In the genomic region with DNA sequence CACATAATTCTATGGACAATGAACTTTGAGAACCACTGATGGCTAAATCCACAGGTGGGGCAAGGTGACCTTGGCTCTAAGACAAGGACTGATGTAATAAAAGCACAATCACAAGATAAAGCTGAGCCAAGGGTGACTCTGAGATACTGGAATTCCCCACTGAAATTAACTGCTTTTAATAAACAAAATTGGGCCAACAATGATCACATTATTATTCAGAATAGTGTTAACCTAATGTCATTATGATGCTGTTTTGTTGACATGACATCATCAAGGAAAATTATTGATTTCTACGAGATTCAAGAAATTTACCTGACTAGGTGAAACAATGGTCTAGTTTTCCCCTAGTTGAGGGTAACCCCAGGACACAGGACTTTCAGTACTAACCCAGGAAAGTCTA, we compare ENCODE assay signal across 23 cellular contexts.
A peak's percentile ranks its signal among the peaks of the same experiment; 100 is the strongest.
DNase-seq lines count a peak whose midpoint lies in the region; ATAC-seq, FAIRE-seq and TF ChIP-seq lines count a peak whose summit lies in the region.
"Had no signal": no experiment of that assay in that cellular context is flagged by ENCODE, and none has a peak within 500 bp of the region (broad histone marks: within the 10 kb centered on the region; RNA-seq: fewer than 3 reads in every experiment).

No MANE protein-coding gene starts in this region.

- H3K4me1 ChIP-seq in HepG2 (ENCODE audit: insufficient read depth, low read length) (no peaks in the 10 kb centered on the region), right lobe of liver (no peaks in the 10 kb centered on the region), astrocyte (ENCODE audit: insufficient read depth, low read length) (no peaks in the 10 kb centered on the region), body of pancreas (no peaks in the 10 kb centered on the region)
- H3K4me1 ChIP-seq: A549, Caco-2 had no signal

- 0% methylated on average over 1 of the region's 1 CpG for WGBS in HepG2 (ENCODE audit: low lambda C conversion rate)
- WGBS in right lobe of liver (ENCODE audit: insufficient coverage, low coverage, low lambda C conversion rate, missing lambda C conversion rate) = 64% methylated on average over 1 of the region's 1 CpG
- WGBS in body of pancreas, 2 donors = 10 to 21% methylated on average over 1 of the region's 1 CpG

- H3K27me3 ChIP-seq in HepG2 (ENCODE audit: control insufficient read depth in 1 of 2, insufficient read depth in 2 of 2, low read length in 2 of 2) (no peaks in the 10 kb centered on the region), right lobe of liver (no peaks in the 10 kb centered on the region), astrocyte (ENCODE audit: insufficient read depth, low read length) (no peaks in the 10 kb centered on the region), body of pancreas (no peaks in the 10 kb centered on the region)
- H3K27me3 ChIP-seq: BLaER1 treated with 17β-estradiol and CSF1 and Interleukin-3, amounts not matched to agents 10 nM and 100 nM had no signal

- H3K36me3 Mint-ChIP-seq in astrocyte (ENCODE audit: low read depth, unreplicated experiment) = no peaks in the 10 kb centered on the region
- no peaks in the 10 kb centered on the region for H3K36me3 Mint-ChIP-seq in activated T-helper 2 cell treated with anti-CD3 and anti-CD28 coated beads, Interferon-gamma antibody, Interleukin-2, Interleukin-4, amounts not matched to agents 10 μg/mL and 5 μg/mL and 100 μg/mL, durations not matched to agents 14 hours and 24 hours and 36 hours (ENCODE audit: low read depth)
- H3K36me3 Mint-ChIP-seq: CD8-positive, alpha-beta T cell had no signal

- TF ChIP-seq POLR2A in HepG2 (IDR thresholded peaks at IDR 0.05; ENCODE audit: insufficient read depth in 1 of 2, low read depth in 2 of 2, low read length in 2 of 2) = no peak
- no peak for TF ChIP-seq POLR2A in right lobe of liver (IDR thresholded peaks at IDR 0.05)
- no peak for TF ChIP-seq POLR2A in body of pancreas (IDR thresholded peaks at IDR 0.05)

- TF ChIP-seq CTCF in HepG2 (CRISPR knock-in tag; IDR thresholded peaks at IDR 0.05) (no peak), right lobe of liver (IDR thresholded peaks at IDR 0.05) (no peak), astrocyte (IDR thresholded peaks at IDR 0.05; ENCODE audit: insufficient read depth, low read depth, low read length) (no peak), body of pancreas (IDR thresholded peaks at IDR 0.05) (no peak)

- no peak overlapping the region for H3K4me2 ChIP-seq in HepG2 (ENCODE audit: low read depth, low read length)
- H3K4me2 ChIP-seq in astrocyte (ENCODE audit: low read length) = no peak overlapping the region
- H3K4me2 ChIP-seq: A549 had no signal

- H2AFZ ChIP-seq in HepG2 (ENCODE audit: low read length) = no peak overlapping the region
- no peak overlapping the region for H2AFZ ChIP-seq in astrocyte (ENCODE audit: low read depth, low read length)

- H3K36me3 ChIP-seq in HepG2 (replicated peaks in 1 of 2; ENCODE audit: control insufficient read depth in 1 of 2, insufficient read depth in 2 of 2, low read length in 2 of 2) (no peaks in the 10 kb centered on the region), right lobe of liver (no peaks in the 10 kb centered on the region), astrocyte (ENCODE audit: insufficient read depth, low read length) (no peaks in the 10 kb centered on the region), body of pancreas (replicated peaks in 1 of 2; ENCODE audit: insufficient read depth in 1 of 2, low read depth in 2 of 2) (no peaks in the 10 kb centered on the region)
- H3K36me3 ChIP-seq: BLaER1 treated with 17β-estradiol and CSF1 and Interleukin-3, amounts not matched to agents 10 nM and 100 nM had no signal

- H3K4me3 Mint-ChIP-seq in astrocyte (ENCODE audit: unreplicated experiment) = no peak overlapping the region
- no peak overlapping the region for H3K4me3 Mint-ChIP-seq in activated T-helper 2 cell treated with anti-CD3 and anti-CD28 coated beads, Interferon-gamma antibody, Interleukin-2, Interleukin-4, amounts not matched to agents 10 μg/mL and 5 μg/mL and 100 μg/mL, durations not matched to agents 14 hours and 24 hours and 36 hours (ENCODE audit: low read depth)
- H3K4me3 Mint-ChIP-seq: B cell; CD4-positive, alpha-beta T cell; CD8-positive, alpha-beta T cell had no signal

- no peak for DNase-seq in HepG2 (ENCODE audit: low spot score)
- DNase-seq in right lobe of liver = no peak
- no peak for DNase-seq in astrocyte (ENCODE audit: low read depth)
- no peak for DNase-seq in body of pancreas
- DNase-seq in activated T-helper 2 cell treated with anti-CD3 and anti-CD28 coated beads, Interferon-gamma antibody, Interleukin-2, Interleukin-4, amounts not matched to agents 10 μg/mL and 5 μg/mL and 100 μg/mL, durations not matched to agents 14 hours and 24 hours and 36 hours (ENCODE audit: low spot score) = no peak
- no peak for DNase-seq in kidney tubule cell (ENCODE audit: low spot score)
- DNase-seq: AML-193; Caco-2; Calu3; CD4-positive, alpha-beta T cell; CD8-positive, alpha-beta T cell; DMS79 treated with DMSO at 0.1 percent for 48 hours; GF-D8 had no signal

- no peak overlapping the region for H3K27ac Mint-ChIP-seq in astrocyte (ENCODE audit: unreplicated experiment)
- H3K27ac Mint-ChIP-seq in activated T-helper 2 cell treated with anti-CD3 and anti-CD28 coated beads, Interferon-gamma antibody, Interleukin-2, Interleukin-4, amounts not matched to agents 10 μg/mL and 5 μg/mL and 100 μg/mL, durations not matched to agents 14 hours and 24 hours and 36 hours = no peak overlapping the region
- H3K27ac Mint-ChIP-seq: B cell; CD4-positive, alpha-beta T cell; CD8-positive, alpha-beta T cell had no signal

- intact Hi-C loops in HepG2 (cut with micrococcal nuclease; ENCODE audit: unreplicated experiment) = no loop called here
- intact Hi-C loops in right lobe of liver (cut with DNase I) = no loop called here
- intact Hi-C loops in body of pancreas (cut with DNase I) = no loop called here
- intact Hi-C loops in activated T-helper 2 cell treated with anti-CD3 and anti-CD28 coated beads, Interferon-gamma antibody, Interleukin-2, Interleukin-4, amounts not matched to agents 10 μg/mL and 5 μg/mL and 100 μg/mL, durations not matched to agents 14 hours and 24 hours and 36 hours (cut with micrococcal nuclease) = no loop called here

- H3K9ac ChIP-seq in HepG2 (ENCODE audit: insufficient read depth, low read depth, low read length) (no peak overlapping the region), astrocyte (ENCODE audit: low read length) (no peak overlapping the region)
- H3K9ac ChIP-seq: BLaER1 treated with 17β-estradiol and CSF1 and Interleukin-3, amounts not matched to agents 10 nM and 100 nM had no signal

- CTCF ChIA-PET in HepG2 (lab: Yijun Ruan, JAX; ENCODE audit: low intra/inter-chr PET ratio, low total read pairs) = no interaction called here

- peaks cover 14% of the 10 kb centered on the region for H3K9me3 Mint-ChIP-seq in astrocyte (ENCODE audit: unreplicated experiment)
- H3K9me3 Mint-ChIP-seq in activated T-helper 2 cell treated with anti-CD3 and anti-CD28 coated beads, Interferon-gamma antibody, Interleukin-2, Interleukin-4, amounts not matched to agents 10 μg/mL and 5 μg/mL and 100 μg/mL, durations not matched to agents 14 hours and 24 hours and 36 hours = peaks cover 11% of the 10 kb centered on the region

- POLR2A ChIA-PET in HepG2 (lab: Yijun Ruan, JAX) = no interaction called here

- BruUV-seq in HepG2 (replicated peaks; lab: Mats Ljungman, UMichigan) = no TSS peak

- H3K79me2 ChIP-seq in HepG2 (ENCODE audit: insufficient read depth, low read length) (no peaks in the 10 kb centered on the region), astrocyte (ENCODE audit: insufficient read depth, low read length) (no peaks in the 10 kb centered on the region)

- H3K9me3 ChIP-seq in HepG2 (ENCODE audit: low read length) (no peaks in the 10 kb centered on the region), right lobe of liver (no peaks in the 10 kb centered on the region), astrocyte (ENCODE audit: insufficient read depth, low read depth, low read length) (peaks cover 6% of the 10 kb centered on the region), body of pancreas (peaks cover 0 to 8% (median 0%) of the 10 kb centered on the region in 3 donors)
- H3K9me3 ChIP-seq: A549, Caco-2 had no signal

- no peak for TF ChIP-seq RAD21 in HepG2 (CRISPR knock-in tag; IDR thresholded peaks at IDR 0.05)

- FAIRE-seq in HepG2 (lab: Jason Lieb, UNC) (no peak), astrocyte (lab: Jason Lieb, UNC) (no peak)
- FAIRE-seq: A549, D721Med, G401.6, GM12891, GM19239 had no signal

- ATAC-seq in HepG2 = no peak
- ATAC-seq in right lobe of liver = no peak
- ATAC-seq in body of pancreas = peak; percentile 75
- no peak for ATAC-seq in HG03095 (IDR thresholded peaks at IDR 0.05; ENCODE audit: unreplicated experiment)
- ATAC-seq: A549; CD8-positive, alpha-beta T cell had no signal

- TF ChIP-seq EP300 in HepG2 (IDR thresholded peaks at IDR 0.05; ENCODE audit: low read depth in 2 of 2, low read length in 2 of 2) (no peak), HepG2 (CRISPR knock-in tag; IDR thresholded peaks at IDR 0.05; ENCODE audit: borderline replicate concordance) (no peak)

- in situ Hi-C loops in HepG2 (cut with HindIII; ENCODE audit: extremely low pct_ligation_motif_present, low pct_unique_long_range_greater_than_20kb) = no loop called here

- H3K4me1 Mint-ChIP-seq in astrocyte (ENCODE audit: low read depth, unreplicated experiment) = peaks cover 19% of the 10 kb centered on the region
- no peaks in the 10 kb centered on the region for H3K4me1 Mint-ChIP-seq in activated T-helper 2 cell treated with anti-CD3 and anti-CD28 coated beads, Interferon-gamma antibody, Interleukin-2, Interleukin-4, amounts not matched to agents 10 μg/mL and 5 μg/mL and 100 μg/mL, durations not matched to agents 14 hours and 24 hours and 36 hours (ENCODE audit: low read depth)
- H3K4me1 Mint-ChIP-seq: B cell had no signal

- no peaks in the 10 kb centered on the region for H3K27me3 Mint-ChIP-seq in astrocyte (ENCODE audit: low read depth, unreplicated experiment)
- no peaks in the 10 kb centered on the region for H3K27me3 Mint-ChIP-seq in activated T-helper 2 cell treated with anti-CD3 and anti-CD28 coated beads, Interferon-gamma antibody, Interleukin-2, Interleukin-4, amounts not matched to agents 10 μg/mL and 5 μg/mL and 100 μg/mL, durations not matched to agents 14 hours and 24 hours and 36 hours (ENCODE audit: low read depth)
- H3K27me3 Mint-ChIP-seq: B cell; CD4-positive, alpha-beta T cell had no signal

- no peak overlapping the region for H3K27ac ChIP-seq in HepG2 (ENCODE audit: extremely low read length, insufficient read depth, low read length)
- no peak overlapping the region for H3K27ac ChIP-seq in right lobe of liver
- peak overlapping the region; percentile 50 for H3K27ac ChIP-seq in astrocyte (ENCODE audit: low read depth, low read length)
- H3K27ac ChIP-seq in body of pancreas = peak overlapping the region in 1 of 4 donors; percentile 14
- H3K27ac ChIP-seq: 22Rv1; A549; BLaER1 treated with 17β-estradiol and CSF1 and Interleukin-3, amounts not matched to agents 10 nM and 100 nM; C4-2B had no signal

- H4K20me1 ChIP-seq in HepG2 (ENCODE audit: insufficient read depth, low read length) (no peaks in the 10 kb centered on the region), astrocyte (ENCODE audit: insufficient read depth, low read length) (no peaks in the 10 kb centered on the region)
- H4K20me1 ChIP-seq: BLaER1 treated with 17β-estradiol and CSF1 and Interleukin-3, amounts not matched to agents 10 nM and 100 nM had no signal

- no peak overlapping the region for H3K4me3 ChIP-seq in HepG2 (replicated peaks in 1 of 3; ENCODE audit: insufficient read depth in 1 of 3, low read depth in 2 of 3, low read length in 3 of 3)
- H3K4me3 ChIP-seq in right lobe of liver = no peak overlapping the region
- no peak overlapping the region for H3K4me3 ChIP-seq in astrocyte (ENCODE audit: insufficient read depth, low read depth, low read length)
- no peak overlapping the region for H3K4me3 ChIP-seq in body of pancreas
- H3K4me3 ChIP-seq: A549; BLaER1 treated with 17β-estradiol and CSF1 and Interleukin-3, amounts not matched to agents 10 nM and 100 nM had no signal
